In genomic region chr18:51491678-51492372, GRCh38 we compare ENCODE assay signal across 15 cellular contexts.
A peak's percentile ranks its signal among the peaks of the same experiment; 100 is the strongest.
DNase-seq lines count a peak whose midpoint lies in the region; ATAC-seq, FAIRE-seq and TF ChIP-seq lines count a peak whose summit lies in the region.
"Had no signal": no experiment of that assay in that cellular context is flagged by ENCODE, and none has a peak within 500 bp of the region (broad histone marks: within the 10 kb centered on the region; RNA-seq: fewer than 3 reads in every experiment).

No MANE protein-coding gene starts in this region.

- peak overlapping the region; percentile 34 for H3K4me2 ChIP-seq in MM.1S (ENCODE audit: low read depth, low read length)

- H3K27me3 ChIP-seq in heart left ventricle: no peaks in the 10 kb centered on the region
- no peaks in the 10 kb centered on the region for H3K27me3 ChIP-seq in MM.1S (replicated peaks; ENCODE audit: insufficient read depth, low read length)
- no peaks in the 10 kb centered on the region for H3K27me3 ChIP-seq in vagina
- no peaks in the 10 kb centered on the region for H3K27me3 ChIP-seq in BE2C

- H3K4me3 ChIP-seq in heart left ventricle (no peak overlapping the region), MM.1S (ENCODE audit: low read length) (no peak overlapping the region), vagina (no peak overlapping the region), BE2C (ENCODE audit: low read depth, low read length) (no peak overlapping the region)
- H3K4me3 ChIP-seq: GM12878, HAP-1 had no signal

- DNase-seq in heart left ventricle (peak in 1 of 5 donors; percentile 35), Right ventricle myocardium superior (no peak), MM.1S (peak; percentile 72), vagina (ENCODE audit: extremely low spot score in 2 of 2) (no peak), BE2C (no peak)
- DNase-seq: ACHN; C1 segment of cervical spinal cord; CD4-positive, alpha-beta T cell; DMS79 had no signal

- H3K79me2 ChIP-seq in MM.1S (ENCODE audit: low read length): no peaks in the 10 kb centered on the region

- peaks cover 29% of the 10 kb centered on the region for H3F3A ChIP-seq in MM.1S (ENCODE audit: insufficient read depth, low read length)

- no peaks in the 10 kb centered on the region for H3K9me2 ChIP-seq in MM.1S (replicated peaks; ENCODE audit: insufficient read depth, low read length)

- WGBS in heart left ventricle, 4 donors: 42 to 65% (median 57%) methylated on average over 4 of the region's 4 CpGs

- no peak overlapping the region for H3K9ac ChIP-seq in MM.1S (ENCODE audit: low read length)

- no peak for TF ChIP-seq CTCF in heart left ventricle (IDR thresholded peaks at IDR 0.05)
- TF ChIP-seq CTCF in MM.1S (IDR thresholded peaks at IDR 0.05; ENCODE audit: low read length): no peak
- TF ChIP-seq CTCF in vagina (IDR thresholded peaks at IDR 0.05): no peak
- no peak for TF ChIP-seq CTCF in BE2C (IDR thresholded peaks at IDR 0.05; ENCODE audit: low read depth, low read length)

- H3K27ac ChIP-seq in heart left ventricle (peak overlapping the region in 1 of 12 donors; percentile 34), MM.1S (ENCODE audit: low read length) (peak overlapping the region; percentile 88; the same call in 1 of the 2 replicates), vagina (peak overlapping the region; percentile 18)

- peak; percentile 61 for FAIRE-seq in endometrium (lab: Jason Lieb, UNC)
- FAIRE-seq: GM12878, GM18507, H1 had no signal

- H3K9me3 ChIP-seq in heart left ventricle: no peaks in the 10 kb centered on the region
- no peaks in the 10 kb centered on the region for H3K9me3 ChIP-seq in MM.1S (replicated peaks; ENCODE audit: insufficient read depth, low read length)
- no peaks in the 10 kb centered on the region for H3K9me3 ChIP-seq in vagina
- H3K9me3 ChIP-seq in BE2C: no peaks in the 10 kb centered on the region
- H3K9me3 ChIP-seq: HAP-1 had no signal

- ATAC-seq in heart left ventricle (peak; percentile 20 to 66 (median 44)), Right ventricle myocardium superior (ENCODE audit: poor library complexity) (no peak), GM21390 (IDR thresholded peaks at IDR 0.05; ENCODE audit: unreplicated experiment) (no peak)
- ATAC-seq: GM12878 had no signal

- no peaks in the 10 kb centered on the region for H4K20me1 ChIP-seq in MM.1S (ENCODE audit: insufficient read depth, low read length)

- TF ChIP-seq POLR2A in heart left ventricle (IDR thresholded peaks at IDR 0.05) (no peak), vagina (IDR thresholded peaks at IDR 0.05) (no peak)

- H3K36me3 ChIP-seq in heart left ventricle (no peaks in the 10 kb centered on the region), MM.1S (replicated peaks; ENCODE audit: insufficient read depth, low read length) (no peaks in the 10 kb centered on the region), vagina (no peaks in the 10 kb centered on the region), BE2C (no peaks in the 10 kb centered on the region)
- H3K36me3 ChIP-seq: HAP-1 had no signal

- intact Hi-C loops in heart left ventricle (cut with DNase I): no loop called here
- intact Hi-C loops in Right ventricle myocardium superior (cut with DNase I): no loop called here
- intact Hi-C loops in vagina (cut with DNase I): no loop called here

- H2AFZ ChIP-seq in MM.1S (ENCODE audit: low read length): peak overlapping the region; percentile 12; the same call in 1 of the 2 replicates

- no peaks in the 10 kb centered on the region for H3K4me1 ChIP-seq in heart left ventricle
- peaks cover 55% of the 10 kb centered on the region for H3K4me1 ChIP-seq in MM.1S (ENCODE audit: low read length)
- peaks cover 23% of the 10 kb centered on the region for H3K4me1 ChIP-seq in vagina
- H3K4me1 ChIP-seq in BE2C: no peaks in the 10 kb centered on the region
- H3K4me1 ChIP-seq: HAP-1 had no signal

Comparison
In these comparisons a context has a peak if more than half of its experiments do, and no peak if none do; other contexts are left out.
1. ATAC-seq: peak in heart left ventricle (4 of 4); none in Right ventricle myocardium superior (single experiment) and GM21390 (single experiment).